24 cellular contexts compared by ENCODE assay signal in the genomic region with DNA sequence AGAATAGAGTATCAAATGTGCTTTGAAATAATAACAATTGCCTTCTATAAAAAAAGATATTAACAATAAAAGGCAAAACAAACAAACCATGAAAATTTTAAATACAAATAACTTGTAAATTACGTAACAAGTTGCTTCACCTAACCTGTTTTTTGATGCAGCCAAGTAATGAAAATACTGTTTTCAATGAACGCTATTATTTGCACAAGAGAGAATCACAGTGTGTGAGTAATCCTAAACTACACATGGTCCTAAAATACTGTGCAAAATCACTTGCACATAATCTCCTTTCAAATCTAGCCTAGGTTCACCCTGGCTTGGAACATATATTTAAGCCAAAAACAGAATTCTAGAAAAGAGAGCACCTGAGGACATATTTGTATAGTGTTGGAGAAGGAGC.
"Had no signal": no experiment of that assay in that cellular context is flagged by ENCODE, and none has a peak within 500 bp of the region (broad histone marks: within the 10 kb centered on the region; RNA-seq: fewer than 3 reads in every experiment).

No MANE protein-coding gene starts in this region.

- ATAC-seq: K562, Panc1, Right ventricle myocardium inferior, T-cell had no signal

- H3K9me2 ChIP-seq: SK-N-SH had no signal

- H3K4me3 ChIP-seq: K562 had no signal

- H3K9ac ChIP-seq: KMS-11, SK-N-SH had no signal

- FAIRE-seq: HTR-8/SVneo, K562 had no signal

- DNase-seq: Kasumi-1, MV-4-11, NCI-H1048, NCI-H1105, NCI-H1417, NCI-H1436 treated with DMSO at 0.1 percent for 48 hours, NCI-H1694, NCI-H187 treated with DMSO at 0.1 percent for 48 hours, NCI-H2029 treated with DMSO at 0.1 percent for 48 hours, NCI-H2107, NCI-H2227 treated with DMSO at 0.1 percent for 48 hours, NCI-H524, NCI-H526 treated with DMSO at 0.1 percent for 48 hours, NCI-H774, SHP77 treated with DMSO at 0.1 percent for 48 hours, SK-N-SH, SW 1271, T-cell had no signal

- H3K9me3 ChIP-seq: SK-N-SH had no signal

- H3K27ac ChIP-seq: KMS-11, RWPE1 had no signal

- H3K4me2 ChIP-seq: KMS-11, SK-N-SH had no signal
